8 cellular contexts compared by ENCODE assay signal in genomic region chr11:114262681-114263509, GRCh38. TPM values are rescaled to one million over a fixed set of nuclear protein-coding genes. Genes with fewer than 3 reads are reported as not detected.
DNase-seq lines count a peak whose midpoint lies in the region; ATAC-seq, FAIRE-seq and TF ChIP-seq lines count a peak whose summit lies in the region.

No MANE protein-coding gene starts in this region.

- dilution Hi-C loops in endothelial cell of umbilical vein (cut with MboI; ENCODE audit: extremely low pct_ligation_motif_present, low sequenced_read_pairs): loop anchor here (25.0 kb wide), 1 partner anchor 226 kb away; no protein-coding TSS in a partner anchor

- H4K5ac ChIP-seq in mesendoderm (ENCODE audit: low read length): no peak overlapping the region

- H3K9me1 ChIP-seq in endothelial cell of umbilical vein (replicated peaks; ENCODE audit: control insufficient read depth, extremely low read depth, insufficient read depth, low read length): no peaks in the 10 kb centered on the region

- H3K27ac ChIP-seq in KMS-11: no peak overlapping the region
- H3K27ac ChIP-seq in endothelial cell of umbilical vein (ENCODE audit: insufficient read depth, low read depth, low read length): no peak overlapping the region
- no peak overlapping the region for H3K27ac ChIP-seq in mesendoderm (ENCODE audit: low read depth, low read length)

- H3K4ac ChIP-seq in mesendoderm (ENCODE audit: low read depth, low read length): no peak overlapping the region

- no peak overlapping the region for H2BK5ac ChIP-seq in mesendoderm (ENCODE audit: low read length)

- H4K8ac ChIP-seq in mesendoderm (ENCODE audit: low read depth, low read length): no peak overlapping the region

- H2AK5ac ChIP-seq in mesendoderm (ENCODE audit: low read length): no peak overlapping the region

- DNase-seq in DMS153 (lab: John Stamatoyannopoulos, UW) (peak; percentile 68), RKO (ENCODE audit: low spot score) (peak; percentile 51), endothelial cell of umbilical vein (ENCODE audit: low read depth, low spot score) (peak; percentile 55), mesendoderm (peak; percentile 80)
- no peak for DNase-seq in activated CD4-positive, CD25-positive, alpha-beta regulatory T cell (lab: John Stamatoyannopoulos, UW)
- no peak for DNase-seq in activated CD4-positive, alpha-beta T cell treated with anti-CD3 and anti-CD28 coated beads for 1 hour

- H3K56ac ChIP-seq in mesendoderm (ENCODE audit: low read length): no peak overlapping the region

- H3K9ac ChIP-seq in KMS-11 (no peak overlapping the region), endothelial cell of umbilical vein (replicated peaks; ENCODE audit: extremely low read depth, insufficient read depth, low read length) (no peak overlapping the region), mesendoderm (ENCODE audit: low read length) (no peak overlapping the region)

- no peak overlapping the region for H3K4me3 ChIP-seq in KMS-11 (IDR thresholded peaks at IDR 0.05; ENCODE audit: insufficient read depth, low read depth, low read length)
- H3K4me3 ChIP-seq in endothelial cell of umbilical vein (replicated peaks in 1 of 3; ENCODE audit: insufficient read depth in 1 of 3, low read depth in 1 of 3, low read length in 3 of 3): no peak overlapping the region
- no peak overlapping the region for H3K4me3 ChIP-seq in mesendoderm (ENCODE audit: low read length)

- H3K23ac ChIP-seq in mesendoderm (ENCODE audit: low read length): no peak overlapping the region

- CTCF ChIA-PET in endothelial cell of umbilical vein (lab: Charles Lee): interaction anchor here (0.6 to 11.9 kb wide), 24 partner anchors 14 to 464 kb away, joined by 3 to 539 read pairs (median 18); partner anchors contain the start of genes HTR3B and ZBTB16

- TF ChIP-seq CTCF in KMS-11 (conservative IDR thresholded peaks at IDR 0.05; ENCODE audit: low read depth, low read length): peak; percentile 53
- TF ChIP-seq CTCF in endothelial cell of umbilical vein (IDR thresholded peaks at IDR 0.05; ENCODE audit: extremely low read depth in 1 of 2, insufficient read depth in 1 of 2, low read depth in 1 of 2, low read length in 2 of 2): peak; percentile 72 to 73

- no TSS peak for BruUV-seq in endothelial cell of umbilical vein (replicated peaks; lab: Mats Ljungman, UMichigan)

- peak; percentile 78 for FAIRE-seq in endothelial cell of umbilical vein (lab: Jason Lieb, UNC)

- no peak overlapping the region for H3K18ac ChIP-seq in mesendoderm (ENCODE audit: low read length)

- H2AFZ ChIP-seq in KMS-11 (ENCODE audit: low read depth): no peak overlapping the region
- no peak overlapping the region for H2AFZ ChIP-seq in endothelial cell of umbilical vein (ENCODE audit: low read depth, low read length)

- no peaks in the 10 kb centered on the region for H3K79me2 ChIP-seq in KMS-11 (ENCODE audit: insufficient read depth, low read depth)
- H3K79me2 ChIP-seq in endothelial cell of umbilical vein (ENCODE audit: control insufficient read depth, insufficient read depth, low read length): no peaks in the 10 kb centered on the region
- no peaks in the 10 kb centered on the region for H3K79me2 ChIP-seq in mesendoderm (ENCODE audit: control insufficient read depth, insufficient read depth, low read length)

- H3K27me3 ChIP-seq in KMS-11 (ENCODE audit: insufficient read depth, low read depth) (no peaks in the 10 kb centered on the region), endothelial cell of umbilical vein (ENCODE audit: control insufficient read depth in 2 of 2, insufficient read depth in 2 of 2, low read length in 2 of 2) (peaks cover 9 to 14% of the 10 kb centered on the region in 2 experiments), mesendoderm (ENCODE audit: insufficient read depth, low read length, poor library complexity) (no peaks in the 10 kb centered on the region)

- no peaks in the 10 kb centered on the region for H4K20me1 ChIP-seq in KMS-11 (ENCODE audit: insufficient read depth)
- H4K20me1 ChIP-seq in endothelial cell of umbilical vein (replicated peaks; ENCODE audit: control insufficient read depth, extremely low read depth, insufficient read depth, low read length): no peaks in the 10 kb centered on the region

- no peak overlapping the region for H2BK15ac ChIP-seq in mesendoderm (replicated peaks; ENCODE audit: low read depth)

- H2BK120ac ChIP-seq in mesendoderm (ENCODE audit: low read depth, low read length): no peak overlapping the region

- no CpG with 5 or more reads among the region's 9 CpGs for WGBS in mesendoderm (ENCODE audit: extremely low coverage, insufficient coverage, low lambda C conversion rate)

- no peaks in the 10 kb centered on the region for H3K9me3 ChIP-seq in endothelial cell of umbilical vein (replicated peaks; ENCODE audit: control insufficient read depth, insufficient read depth, low read length)

- no peak for TF ChIP-seq POLR2A in endothelial cell of umbilical vein (IDR thresholded peaks at IDR 0.05; ENCODE audit: low read depth, low read length)

- H3K4me2 ChIP-seq in KMS-11 (no peak overlapping the region), endothelial cell of umbilical vein (ENCODE audit: insufficient read depth, low read length) (no peak overlapping the region), mesendoderm (ENCODE audit: low read length) (no peak overlapping the region)

- no peak for ATAC-seq in HG03439 (IDR thresholded peaks at IDR 0.05; ENCODE audit: unreplicated experiment)

- intact Hi-C loops in endothelial cell of umbilical vein (cut with micrococcal nuclease): loop anchor here (1.0 kb wide), 2 partner anchors 367 to 457 kb away; no protein-coding TSS in a partner anchor

- H3K4me1 ChIP-seq in KMS-11 (ENCODE audit: low read depth, poor library complexity, severe bottlenecking) (no peaks in the 10 kb centered on the region), endothelial cell of umbilical vein (ENCODE audit: control insufficient read depth, extremely low read depth, insufficient read depth, low read length) (no peaks in the 10 kb centered on the region), mesendoderm (ENCODE audit: control insufficient read depth, low read depth, low read length) (no peaks in the 10 kb centered on the region)

- no peaks in the 10 kb centered on the region for H3K36me3 ChIP-seq in KMS-11 (ENCODE audit: insufficient read depth)
- H3K36me3 ChIP-seq in endothelial cell of umbilical vein (ENCODE audit: control insufficient read depth in 2 of 2, extremely low read depth in 1 of 2, insufficient read depth in 2 of 2, low read length in 2 of 2): no peaks in the 10 kb centered on the region
- no peaks in the 10 kb centered on the region for H3K36me3 ChIP-seq in mesendoderm (ENCODE audit: control insufficient read depth, insufficient read depth, low read length)

- POLR2A ChIA-PET in endothelial cell of umbilical vein (lab: Charles Lee): no interaction called here

- no peaks in the 10 kb centered on the region for H3K79me1 ChIP-seq in mesendoderm (ENCODE audit: low read length)

TF ChIP-seq in endothelial cell of umbilical vein, 7 proteins besides CTCF, POLR2A, EP300 and RAD21:
- no peak for TF ChIP-seq POLR2AphosphoS5 (IDR thresholded peaks at IDR 0.05; ENCODE audit: insufficient read depth, low read depth, low read length)
- no peak for TF ChIP-seq FOS (IDR thresholded peaks at IDR 0.05; ENCODE audit: borderline replicate concordance, insufficient read depth, low read length)
- TF ChIP-seq MYC (IDR thresholded peaks at IDR 0.05; ENCODE audit: low read depth, low read length): no peak
- TF ChIP-seq EZH2 (IDR thresholded peaks at IDR 0.05; ENCODE audit: borderline replicate concordance, low read depth, low read length, severe bottlenecking): no peak
- TF ChIP-seq, protein P1, sequence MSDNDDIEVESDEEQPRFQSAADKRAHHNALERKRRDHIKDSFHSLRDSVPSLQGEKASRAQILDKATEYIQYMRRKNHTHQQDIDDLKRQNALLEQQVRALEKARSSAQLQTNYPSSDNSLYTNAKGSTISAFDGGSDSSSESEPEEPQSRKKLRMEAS (IDR thresholded peaks at IDR 0.05; ENCODE audit: insufficient read depth, insufficient read length): no peak
- no peak for TF ChIP-seq JUN (IDR thresholded peaks at IDR 0.05; ENCODE audit: borderline replicate concordance, insufficient read depth, insufficient read length, low read depth)

RNA-seq across cellular contexts. Expression of gene NNMT, which starts 33.3 kb away (rescaled TPM):
- total RNA-seq in endothelial cell of umbilical vein: 300 and 330 TPM in 2 replicates
- 454 and 506 TPM in 2 replicates for polyA plus RNA-seq in endothelial cell of umbilical vein
- polyA plus RNA-seq in endothelial cell of umbilical vein (2011; cell fraction: cytosol; rRNA removed): 458 and 555 TPM in 2 replicates
- polyA plus RNA-seq in endothelial cell of umbilical vein (2011; cell fraction: nucleus; rRNA removed): 274 and 371 TPM in 2 replicates
- 482 and 590 TPM in 2 replicates for polyA plus RNA-seq in endothelial cell of umbilical vein (2012)
- polyA minus RNA-seq in endothelial cell of umbilical vein: 169 and 179 TPM in 2 replicates
- 120 TPM for polyA minus RNA-seq in endothelial cell of umbilical vein (2011; cell fraction: cytosol; rRNA and poly(A)+ RNA removed)
- polyA minus RNA-seq in endothelial cell of umbilical vein (2011; cell fraction: nucleus; rRNA and poly(A)+ RNA removed): 292 and 324 TPM in 2 replicates
- 0.17 TPM for polyA plus RNA-seq in mesendoderm (2013, experiment 1 of 2)
- 0.10 TPM for polyA plus RNA-seq in mesendoderm (2013, experiment 2 of 2)

Comparison
In these comparisons a context has a peak if more than half of its experiments do, and no peak if none do; other contexts are left out.
1. DNase-seq: peak in DMS153 (single experiment), RKO (single experiment), endothelial cell of umbilical vein (single experiment) and mesendoderm (single experiment); none in activated CD4-positive, CD25-positive, alpha-beta regulatory T cell (0 of 4) and activated CD4-positive, alpha-beta T cell treated with anti-CD3 and anti-CD28 coated beads for 1 hour (single experiment).